Comparison of ENCODE assay signal across 1 cellular context in the genomic region with DNA sequence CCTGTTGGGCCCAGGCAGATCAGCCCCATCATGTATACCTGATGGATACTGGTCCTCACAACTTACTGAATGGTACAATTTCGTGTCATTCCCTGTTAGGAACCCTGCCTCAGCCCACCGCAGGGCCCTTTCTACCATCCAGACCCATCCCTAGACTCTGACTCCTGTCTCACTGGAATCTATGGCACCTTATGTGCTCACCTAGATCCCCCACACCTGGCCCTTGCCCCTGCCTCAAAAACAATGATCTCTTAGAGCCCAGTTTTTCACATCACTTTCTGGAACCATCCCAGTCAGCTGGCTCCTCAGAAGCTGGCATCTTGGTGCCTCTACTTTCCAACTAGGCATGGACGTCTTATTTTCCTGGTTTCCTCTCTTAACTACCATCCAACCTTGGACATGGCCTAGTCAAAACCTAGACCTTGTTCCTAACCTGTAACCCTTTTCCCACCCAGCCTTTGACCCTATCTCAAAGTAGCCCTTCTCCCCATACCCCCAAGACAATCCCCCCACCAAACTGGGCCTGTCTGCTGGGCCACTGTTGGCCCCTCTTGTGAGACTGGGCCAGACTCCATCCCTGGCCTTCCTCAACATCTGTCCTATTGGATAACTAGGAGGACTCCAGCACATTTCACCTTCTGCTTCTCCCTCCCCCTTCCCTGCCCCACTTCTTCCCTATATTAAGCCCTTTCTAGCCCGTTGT.
TF ChIP-seq lines count a peak whose summit lies in the region.

No MANE protein-coding gene starts in this region.

TF ChIP-seq in HCT116, 20 proteins besides CTCF, POLR2A, EP300 and RAD21:
- TF ChIP-seq SRF (IDR thresholded peaks at IDR 0.05; ENCODE audit: low read depth) = no peak
- no peak for TF ChIP-seq ELF1 (IDR thresholded peaks at IDR 0.05; ENCODE audit: borderline replicate concordance, low read depth)
- TF ChIP-seq EZH2 (IDR thresholded peaks at IDR 0.05) = no peak
- TF ChIP-seq, protein P1, sequence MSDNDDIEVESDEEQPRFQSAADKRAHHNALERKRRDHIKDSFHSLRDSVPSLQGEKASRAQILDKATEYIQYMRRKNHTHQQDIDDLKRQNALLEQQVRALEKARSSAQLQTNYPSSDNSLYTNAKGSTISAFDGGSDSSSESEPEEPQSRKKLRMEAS (IDR thresholded peaks at IDR 0.05) = no peak
- TF ChIP-seq, protein P2, sequence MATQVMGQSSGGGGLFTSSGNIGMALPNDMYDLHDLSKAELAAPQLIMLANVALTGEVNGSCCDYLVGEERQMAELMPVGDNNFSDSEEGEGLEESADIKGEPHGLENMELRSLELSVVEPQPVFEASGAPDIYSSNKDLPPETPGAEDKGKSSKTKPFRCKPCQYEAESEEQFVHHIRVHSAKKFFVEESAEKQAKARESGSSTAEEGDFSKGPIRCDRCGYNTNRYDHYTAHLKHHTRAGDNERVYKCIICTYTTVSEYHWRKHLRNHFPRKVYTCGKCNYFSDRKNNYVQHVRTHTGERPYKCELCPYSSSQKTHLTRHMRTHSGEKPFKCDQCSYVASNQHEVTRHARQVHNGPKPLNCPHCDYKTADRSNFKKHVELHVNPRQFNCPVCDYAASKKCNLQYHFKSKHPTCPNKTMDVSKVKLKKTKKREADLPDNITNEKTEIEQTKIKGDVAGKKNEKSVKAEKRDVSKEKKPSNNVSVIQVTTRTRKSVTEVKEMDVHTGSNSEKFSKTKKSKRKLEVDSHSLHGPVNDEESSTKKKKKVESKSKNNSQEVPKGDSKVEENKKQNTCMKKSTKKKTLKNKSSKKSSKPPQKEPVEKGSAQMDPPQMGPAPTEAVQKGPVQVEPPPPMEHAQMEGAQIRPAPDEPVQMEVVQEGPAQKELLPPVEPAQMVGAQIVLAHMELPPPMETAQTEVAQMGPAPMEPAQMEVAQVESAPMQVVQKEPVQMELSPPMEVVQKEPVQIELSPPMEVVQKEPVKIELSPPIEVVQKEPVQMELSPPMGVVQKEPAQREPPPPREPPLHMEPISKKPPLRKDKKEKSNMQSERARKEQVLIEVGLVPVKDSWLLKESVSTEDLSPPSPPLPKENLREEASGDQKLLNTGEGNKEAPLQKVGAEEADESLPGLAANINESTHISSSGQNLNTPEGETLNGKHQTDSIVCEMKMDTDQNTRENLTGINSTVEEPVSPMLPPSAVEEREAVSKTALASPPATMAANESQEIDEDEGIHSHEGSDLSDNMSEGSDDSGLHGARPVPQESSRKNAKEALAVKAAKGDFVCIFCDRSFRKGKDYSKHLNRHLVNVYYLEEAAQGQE (IDR thresholded peaks at IDR 0.05; ENCODE audit: low read depth) = no peak
- TF ChIP-seq CEBPB (IDR thresholded peaks at IDR 0.05; ENCODE audit: low read depth) = no peak
- TF ChIP-seq ZFX (IDR thresholded peaks at IDR 0.05) = no peak
- TF ChIP-seq JUND (IDR thresholded peaks at IDR 0.05) = no peak
- TF ChIP-seq ZNF274 (IDR thresholded peaks at IDR 0.05; ENCODE audit: low read depth, low read length) = no peak
- TF ChIP-seq POLR2AphosphoS5 (IDR thresholded peaks at IDR 0.05; ENCODE audit: low read depth, low read length) = no peak
- TF ChIP-seq TCF7L2 (IDR thresholded peaks at IDR 0.05; ENCODE audit: borderline replicate concordance, extremely low read depth, insufficient read depth, insufficient read length) = no peak
- TF ChIP-seq, protein P3, sequence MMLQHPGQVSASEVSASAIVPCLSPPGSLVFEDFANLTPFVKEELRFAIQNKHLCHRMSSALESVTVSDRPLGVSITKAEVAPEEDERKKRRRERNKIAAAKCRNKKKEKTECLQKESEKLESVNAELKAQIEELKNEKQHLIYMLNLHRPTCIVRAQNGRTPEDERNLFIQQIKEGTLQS (IDR thresholded peaks at IDR 0.05) = no peak
- TF ChIP-seq FOSL1 (IDR thresholded peaks at IDR 0.05; ENCODE audit: low read depth) = no peak
- TF ChIP-seq EGR1 (IDR thresholded peaks at IDR 0.05; ENCODE audit: low read depth) = no peak
TF ChIP-seq in HCT116: peak in this region for 0.
